22 cellular contexts compared by ENCODE assay signal in the genomic region with DNA sequence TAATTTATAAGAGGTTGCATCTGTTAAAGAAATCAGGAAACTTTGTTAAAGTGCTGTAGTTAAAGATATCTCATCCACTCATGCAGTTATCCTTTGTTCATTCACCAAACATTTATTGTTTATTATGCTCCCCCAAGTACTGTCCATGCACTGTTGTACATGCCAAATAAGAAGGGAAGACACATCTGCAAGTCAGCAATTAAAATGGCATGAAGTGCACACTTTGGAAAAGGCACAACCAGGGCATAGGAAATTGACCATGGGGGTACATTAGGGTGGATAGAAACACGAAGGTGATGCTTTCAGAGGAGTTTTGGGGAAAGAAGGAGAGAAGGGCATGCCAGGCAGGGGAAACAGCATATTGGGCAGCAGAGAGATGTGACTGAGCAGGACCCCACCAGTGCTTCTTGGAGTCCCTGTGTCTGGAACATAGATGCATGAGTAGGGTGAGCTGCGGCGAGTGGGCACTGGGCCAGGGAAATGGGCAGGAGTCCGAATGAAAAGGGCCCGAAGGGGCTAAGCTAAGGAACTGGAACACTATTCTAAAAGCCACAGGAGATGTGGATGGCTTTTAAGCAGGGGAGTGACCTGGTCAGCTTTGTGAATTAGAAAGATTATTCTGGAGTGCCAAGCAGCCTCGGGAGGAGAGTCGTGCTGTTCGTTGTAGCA.
A peak's percentile ranks its signal among the peaks of the same experiment; 100 is the strongest.
DNase-seq lines count a peak whose midpoint lies in the region; ATAC-seq, FAIRE-seq and TF ChIP-seq lines count a peak whose summit lies in the region.
"Had no signal": no experiment of that assay in that cellular context is flagged by ENCODE, and none has a peak within 500 bp of the region (broad histone marks: within the 10 kb centered on the region; RNA-seq: fewer than 3 reads in every experiment).

No MANE protein-coding gene starts in this region.

- H4K20me1 ChIP-seq in SK-N-SH (ENCODE audit: insufficient read depth), result no peaks in the 10 kb centered on the region

- H3K27ac ChIP-seq in SK-N-SH (ENCODE audit: low read depth in 2 of 2, low read length in 1 of 2), result peak overlapping the region in 1 of 2 experiments; percentile 3; a peak in 1 of 4 replicates
- H3K27ac ChIP-seq: GM23248 had no signal

- TF ChIP-seq CTCF in SK-N-SH (IDR thresholded peaks at IDR 0.05), result no peak

- H3K9me3 ChIP-seq in SK-N-SH, result no peaks in the 10 kb centered on the region

- H3K27me3 ChIP-seq in SK-N-SH (ENCODE audit: insufficient read depth), result no peaks in the 10 kb centered on the region

- no peak overlapping the region for H3K9ac ChIP-seq in SK-N-SH
- H3K9ac ChIP-seq: GM23248 had no signal

- peak in 1 of 2 experiments; percentile 30; a peak in 1 of 4 replicates for TF ChIP-seq EP300 in SK-N-SH (IDR thresholded peaks at IDR 0.05; ENCODE audit: borderline replicate concordance in 1 of 2, low read depth in 1 of 2, low read length in 1 of 2)

- H3K36me3 ChIP-seq in SK-N-SH (replicated peaks in 1 of 2; ENCODE audit: control insufficient read depth in 1 of 2, insufficient read depth in 2 of 2, low read length in 1 of 2), result no peaks in the 10 kb centered on the region

- 36% methylated on average over 8 of the region's 8 CpGs for WGBS in SK-N-SH (ENCODE audit: low lambda C conversion rate)

- FAIRE-seq in TTC549 (lab: Jason Lieb, UNC), result peak; percentile 94
- FAIRE-seq: GM12891 had no signal

- H3K4me2 ChIP-seq in SK-N-SH, result no peak overlapping the region

- H3K4me1 ChIP-seq in SK-N-SH (ENCODE audit: control insufficient read depth in 1 of 2, insufficient read depth in 2 of 2, low read depth in 1 of 2, low read length in 1 of 2), result peaks cover 0 to 18% of the 10 kb centered on the region in 2 experiments; a peak in 1 of 4 replicates

- no peak overlapping the region for H3K4me3 ChIP-seq in SK-N-SH (ENCODE audit: low read depth in 2 of 2, low read length in 1 of 2)
- H3K4me3 ChIP-seq: GM23248 had no signal

- CTCF ChIA-PET in SK-N-SH (lab: Yijun Ruan, JAX), result interaction anchor here (0.9 to 2.1 kb wide), 4 partner anchors 14 to 219 kb away, joined by 3 to 12 read pairs (median 3); no protein-coding TSS in a partner anchor

- no peaks in the 10 kb centered on the region for H3K79me2 ChIP-seq in SK-N-SH (ENCODE audit: insufficient read depth)

- H3F3A ChIP-seq in SK-N-SH (replicated peaks; ENCODE audit: insufficient read depth), result no peaks in the 10 kb centered on the region

- ATAC-seq in SK-N-SH treated with all-trans-retinoic acid at 6 μM for 48 hours, result no peak
- ATAC-seq in HG03565 (IDR thresholded peaks at IDR 0.05; ENCODE audit: unreplicated experiment), result no peak
- ATAC-seq in HG02870 (IDR thresholded peaks at IDR 0.05; ENCODE audit: unreplicated experiment), result no peak

- H3K9me2 ChIP-seq in SK-N-SH, result no peaks in the 10 kb centered on the region

- peak; percentile 33 for DNase-seq in SK-N-SH
- DNase-seq in NCI-H1105 treated with DMSO at 0.1 percent for 48 hours (lab: John Stamatoyannopoulos, UW), result peak; percentile 33
- peak; percentile 29 for DNase-seq in superior temporal gyrus (ENCODE audit: extremely low spot score)
- DNase-seq: CD4-positive, CD25-positive, alpha-beta regulatory T cell; DND-41; GM23248; H9; HFFc6; KBM-7; MM.1S; NCI-H1048; NCI-H1436 treated with DMSO at 0.1 percent for 48 hours; NCI-H2029; NCI-H2171; NK-92 treated with Interleukin-12 subunit alpha and Interleukin-12 subunit beta, amount 100 ng/mL, for 24 hours; SIG-M5; T-helper 1 cell had no signal

- TF ChIP-seq RAD21 in SK-N-SH (IDR thresholded peaks at IDR 0.05; ENCODE audit: low read length), result no peak

- no peak overlapping the region for H2AFZ ChIP-seq in SK-N-SH (ENCODE audit: low read depth)
- H2AFZ ChIP-seq: GM23248 had no signal

- POLR2A ChIA-PET in SK-N-SH (lab: Yijun Ruan, JAX), result interaction anchor here (0.6 kb wide), 1 partner anchor 33 kb away, joined by 3 read pairs; no protein-coding TSS in a partner anchor

TF ChIP-seq in SK-N-SH, 30 proteins besides CTCF, POLR2A, EP300 and RAD21:
- no peak for TF ChIP-seq CHD2 (IDR thresholded peaks at IDR 0.05; ENCODE audit: low read length, partially characterized antibody)

TF ChIP-seq in SK-N-SH treated with all-trans-retinoic acid at 6 μM for 48 hours, 23 proteins besides CTCF, POLR2A, EP300 and RAD21:
- no peak for TF ChIP-seq ZFP30 (CRISPR knock-in tag; IDR thresholded peaks at IDR 0.05)
- no peak for TF ChIP-seq OSR1 (CRISPR knock-in tag; IDR thresholded peaks at IDR 0.05)
- TF ChIP-seq, protein P1, sequence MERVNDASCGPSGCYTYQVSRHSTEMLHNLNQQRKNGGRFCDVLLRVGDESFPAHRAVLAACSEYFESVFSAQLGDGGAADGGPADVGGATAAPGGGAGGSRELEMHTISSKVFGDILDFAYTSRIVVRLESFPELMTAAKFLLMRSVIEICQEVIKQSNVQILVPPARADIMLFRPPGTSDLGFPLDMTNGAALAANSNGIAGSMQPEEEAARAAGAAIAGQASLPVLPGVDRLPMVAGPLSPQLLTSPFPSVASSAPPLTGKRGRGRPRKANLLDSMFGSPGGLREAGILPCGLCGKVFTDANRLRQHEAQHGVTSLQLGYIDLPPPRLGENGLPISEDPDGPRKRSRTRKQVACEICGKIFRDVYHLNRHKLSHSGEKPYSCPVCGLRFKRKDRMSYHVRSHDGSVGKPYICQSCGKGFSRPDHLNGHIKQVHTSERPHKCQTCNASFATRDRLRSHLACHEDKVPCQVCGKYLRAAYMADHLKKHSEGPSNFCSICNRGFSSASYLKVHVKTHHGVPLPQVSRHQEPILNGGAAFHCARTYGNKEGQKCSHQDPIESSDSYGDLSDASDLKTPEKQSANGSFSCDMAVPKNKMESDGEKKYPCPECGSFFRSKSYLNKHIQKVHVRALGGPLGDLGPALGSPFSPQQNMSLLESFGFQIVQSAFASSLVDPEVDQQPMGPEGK (CRISPR knock-in tag; IDR thresholded peaks at IDR 0.05; ENCODE audit: borderline replicate concordance), result no peak
- TF ChIP-seq ZNF565 (CRISPR knock-in tag; conservative IDR thresholded peaks at IDR 0.05; ENCODE audit: low read depth), result no peak
- no peak for TF ChIP-seq TCF4 (CRISPR knock-in tag; IDR thresholded peaks at IDR 0.05; ENCODE audit: borderline replicate concordance)
- TF ChIP-seq ISL1 (CRISPR knock-in tag; IDR thresholded peaks at IDR 0.05), result no peak
- no peak for TF ChIP-seq RARB (CRISPR knock-in tag; IDR thresholded peaks at IDR 0.05)
- TF ChIP-seq SNAI2 (CRISPR knock-in tag; IDR thresholded peaks at IDR 0.05), result no peak
- TF ChIP-seq, protein P2, sequence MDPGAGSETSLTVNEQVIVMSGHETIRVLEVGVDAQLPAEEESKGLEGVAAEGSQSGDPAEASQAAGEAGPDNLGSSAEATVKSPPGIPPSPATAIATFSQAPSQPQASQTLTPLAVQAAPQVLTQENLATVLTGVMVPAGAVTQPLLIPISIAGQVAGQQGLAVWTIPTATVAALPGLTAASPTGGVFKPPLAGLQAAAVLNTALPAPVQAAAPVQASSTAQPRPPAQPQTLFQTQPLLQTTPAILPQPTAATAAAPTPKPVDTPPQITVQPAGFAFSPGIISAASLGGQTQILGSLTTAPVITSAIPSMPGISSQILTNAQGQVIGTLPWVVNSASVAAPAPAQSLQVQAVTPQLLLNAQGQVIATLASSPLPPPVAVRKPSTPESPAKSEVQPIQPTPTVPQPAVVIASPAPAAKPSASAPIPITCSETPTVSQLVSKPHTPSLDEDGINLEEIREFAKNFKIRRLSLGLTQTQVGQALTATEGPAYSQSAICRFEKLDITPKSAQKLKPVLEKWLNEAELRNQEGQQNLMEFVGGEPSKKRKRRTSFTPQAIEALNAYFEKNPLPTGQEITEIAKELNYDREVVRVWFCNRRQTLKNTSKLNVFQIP (CRISPR knock-in tag; IDR thresholded peaks at IDR 0.05; ENCODE audit: borderline replicate concordance, low read depth), result no peak
TF ChIP-seq in SK-N-SH treated with all-trans-retinoic acid at 6 μM for 48 hours: peak in this region for 0.
